Comparison of ENCODE assay signal across 21 cellular contexts in genomic region chr2:162241571-162241970, GRCh38. TPM values are rescaled to one million over a fixed set of nuclear protein-coding genes. Genes with fewer than 3 reads are reported as not detected.
DNase-seq lines count a peak whose midpoint lies in the region; ATAC-seq and TF ChIP-seq lines count a peak whose summit lies in the region.
"Had no signal": no experiment of that assay in that cellular context is flagged by ENCODE, and none has a peak within 500 bp of the region (broad histone marks: within the 10 kb centered on the region; RNA-seq: fewer than 3 reads in every experiment).

No MANE protein-coding gene starts in this region.

- H3K4me3 Mint-ChIP-seq in CD8-positive, alpha-beta T cell = no peak overlapping the region
- H3K4me3 Mint-ChIP-seq: activated CD8-positive, alpha-beta T cell treated with anti-CD3 and anti-CD28 coated beads for 36 hours; central memory CD8-positive, alpha-beta T cell; H9 had no signal

- 67 to 74% (median 69%) methylated on average over 1 of the region's 1 CpG for WGBS in psoas muscle, 3 donors
- WGBS in aorta, 2 donors = 34 to 44% methylated on average over 1 of the region's 1 CpG

- no peak for DNase-seq in AG09309 (ENCODE audit: low read depth)
- no peak for DNase-seq in astrocyte of the cerebellum (ENCODE audit: low read depth)
- no peak for DNase-seq in fibroblast of mammary gland (ENCODE audit: low read depth)
- DNase-seq in psoas muscle = no peak
- DNase-seq in aorta = no peak
- no peak for DNase-seq in CD8-positive, alpha-beta T cell
- no peak for DNase-seq in HUDEP-2 (lab: John Stamatoyannopoulos, UW; ENCODE audit: unreplicated experiment in 76 of 76)
- DNase-seq in NK-92 (lab: John Stamatoyannopoulos, UW; ENCODE audit: unreplicated experiment) = no peak
- DNase-seq: activated CD4-positive, CD25-positive, alpha-beta regulatory T cell; activated CD8-positive, alpha-beta T cell treated with anti-CD3 and anti-CD28 coated beads for 36 hours; activated effector memory CD4-positive, alpha-beta T cell treated with anti-CD3 and anti-CD28 coated beads, Interleukin-2, amount 50 U/mL, for 16 hours; activated T-cell treated with anti-CD3 and anti-CD28 coated beads for 4 hours; adrenal gland; H9; NCI-H1436 treated with DMSO at 0.1 percent for 48 hours; occipital lobe; stimulated activated CD4-positive, alpha-beta T cell treated with anti-CD3 and anti-CD28 coated beads, Interleukin-15, amount 100 ng/mL, for 24 hours had no signal

- TF ChIP-seq CTCF in AG09309 (IDR thresholded peaks at IDR 0.05; ENCODE audit: control insufficient read depth, insufficient read depth, low read depth, low read length, missing control alignments) = no peak
- no peak for TF ChIP-seq CTCF in astrocyte of the cerebellum (IDR thresholded peaks at IDR 0.05; ENCODE audit: low read depth, low read length, missing control alignments)
- TF ChIP-seq CTCF in fibroblast of mammary gland (conservative IDR thresholded peaks at IDR 0.05; ENCODE audit: control insufficient read depth, insufficient read depth, low read depth, low read length) = no peak
- no peak for TF ChIP-seq CTCF in psoas muscle (IDR thresholded peaks at IDR 0.05)
- TF ChIP-seq CTCF in CD8-positive, alpha-beta T cell (IDR thresholded peaks at IDR 0.05) = no peak

- H3K27ac Mint-ChIP-seq in CD8-positive, alpha-beta T cell = no peak overlapping the region
- H3K27ac Mint-ChIP-seq: activated CD8-positive, alpha-beta T cell treated with anti-CD3 and anti-CD28 coated beads for 36 hours; H9 had no signal

- H3K27me3 Mint-ChIP-seq in CD8-positive, alpha-beta T cell (ENCODE audit: low read depth) = peaks cover 22% of the 10 kb centered on the region

- no peaks in the 10 kb centered on the region for H3K36me3 Mint-ChIP-seq in CD8-positive, alpha-beta T cell

- H3K36me3 ChIP-seq in psoas muscle (ENCODE audit: insufficient read depth in 1 of 2, low read depth in 1 of 2) = no peaks in the 10 kb centered on the region
- H3K36me3 ChIP-seq in aorta (ENCODE audit: control insufficient read depth in 1 of 2, insufficient read depth in 2 of 2, low read length in 1 of 2) = no peaks in the 10 kb centered on the region
- H3K36me3 ChIP-seq in CD8-positive, alpha-beta T cell (ENCODE audit: insufficient read depth, low read length) = no peaks in the 10 kb centered on the region
- H3K36me3 ChIP-seq: adrenal gland, right atrium auricular region had no signal

- H3K27ac ChIP-seq in psoas muscle = no peak overlapping the region
- H3K27ac ChIP-seq in aorta (ENCODE audit: low read depth in 1 of 2, low read length in 2 of 2) = no peak overlapping the region
- H3K27ac ChIP-seq in CD8-positive, alpha-beta T cell (ENCODE audit: low read depth, low read length) = no peak overlapping the region
- H3K27ac ChIP-seq: A549, adrenal gland, right atrium auricular region had no signal

- intact Hi-C loops in psoas muscle (cut with DNase I) = no loop called here
- intact Hi-C loops in aorta (cut with DNase I) = no loop called here
- intact Hi-C loops in CD8-positive, alpha-beta T cell (cut with DNase I, micrococcal nuclease) = no loop called here

- in situ Hi-C loops in astrocyte of the cerebellum (cut with HindIII; ENCODE audit: low sequenced_read_pairs) = no loop called here

- POLR2A ChIA-PET in CD8-positive, alpha-beta T cell (lab: Charles Lee) = no interaction called here

- H3K4me3 ChIP-seq in AG09309 (ENCODE audit: control insufficient read depth, low read depth, low read length) (peak overlapping the region; percentile 54), astrocyte of the cerebellum (ENCODE audit: low read depth, low read length) (peak overlapping the region; percentile 58), fibroblast of mammary gland (ENCODE audit: control insufficient read depth, low read depth, low read length) (peak overlapping the region; percentile 79), psoas muscle (peak overlapping the region; percentile 40), aorta (ENCODE audit: low read length in 2 of 2) (no peak overlapping the region)
- H3K4me3 ChIP-seq in CD8-positive, alpha-beta T cell (ENCODE audit: low read depth, low read length) = no peak overlapping the region
- H3K4me3 ChIP-seq: A549, adrenal gland, K562 had no signal

- CTCF ChIA-PET in CD8-positive, alpha-beta T cell (lab: Charles Lee) = interaction anchor here (1.8 kb wide), 1 partner anchor 21 kb away, joined by 4 read pairs; no protein-coding TSS in a partner anchor

- ATAC-seq in psoas muscle = no peak
- no peak for ATAC-seq in aorta (ENCODE audit: low FRiP score)
- ATAC-seq in CD8-positive, alpha-beta T cell = no peak
- ATAC-seq: A549; activated CD8-positive, alpha-beta T cell treated with anti-CD3 and anti-CD28 coated beads for 36 hours; K562 had no signal

- no peaks in the 10 kb centered on the region for H3K27me3 ChIP-seq in psoas muscle (ENCODE audit: insufficient read depth in 3 of 3, low read length in 2 of 3)
- H3K27me3 ChIP-seq in aorta (ENCODE audit: control insufficient read depth in 1 of 2, insufficient read depth in 2 of 2, low read length in 1 of 2) = no peaks in the 10 kb centered on the region
- H3K27me3 ChIP-seq in CD8-positive, alpha-beta T cell (ENCODE audit: insufficient read depth, low read length) = no peaks in the 10 kb centered on the region
- H3K27me3 ChIP-seq: adrenal gland, right atrium auricular region had no signal

- H3K4me1 Mint-ChIP-seq in CD8-positive, alpha-beta T cell (ENCODE audit: low read depth) = no peaks in the 10 kb centered on the region
- H3K4me1 Mint-ChIP-seq: central memory CD8-positive, alpha-beta T cell had no signal

- H3K4me1 ChIP-seq in psoas muscle (peaks cover 5% of the 10 kb centered on the region), aorta (ENCODE audit: control insufficient read depth in 1 of 2, insufficient read depth in 2 of 2, low read length in 2 of 2) (peaks cover 2 to 7% of the 10 kb centered on the region in 2 donors)
- no peaks in the 10 kb centered on the region for H3K4me1 ChIP-seq in CD8-positive, alpha-beta T cell (ENCODE audit: insufficient read depth, low read length)

- H3K9me3 ChIP-seq in psoas muscle (no peaks in the 10 kb centered on the region), aorta (ENCODE audit: control insufficient read depth, low read length) (no peaks in the 10 kb centered on the region)
- H3K9me3 ChIP-seq in CD8-positive, alpha-beta T cell (ENCODE audit: low read length) = no peaks in the 10 kb centered on the region
- H3K9me3 ChIP-seq: A549, adrenal gland, right atrium auricular region had no signal

- H3K9me3 Mint-ChIP-seq in CD8-positive, alpha-beta T cell = no peaks in the 10 kb centered on the region
- H3K9me3 Mint-ChIP-seq: activated CD8-positive, alpha-beta T cell treated with anti-CD3 and anti-CD28 coated beads for 36 hours; central memory CD8-positive, alpha-beta T cell; H9 had no signal

RNA-seq across cellular contexts. Expression of gene FAP, which starts 1.7 kb away (rescaled TPM):
- total RNA-seq in psoas muscle = 1 to 10 TPM; 1.6 to 7.5 (median 3.2) TPM
- 1 to 10 TPM in 2 of 3 donors, under 1 TPM in 1; 0.96 to 1.6 (median 1.3) TPM for polyA plus RNA-seq in psoas muscle
- total RNA-seq in aorta = 10 to 100 TPM; 28.6 to 65.8 TPM
- 10 to 100 TPM; 19.2 to 23.5 TPM for polyA plus RNA-seq in aorta
- not detected for total RNA-seq in CD8-positive, alpha-beta T cell
- total RNA-seq: activated CD8-positive, alpha-beta T cell treated with anti-CD3 and anti-CD28 coated beads for 36 hours; H9; K562 had no signal
- polyA plus RNA-seq: K562 had no signal

Comparison
In these comparisons a context has a peak if more than half of its experiments do, and no peak if none do; other contexts are left out.
1. H3K4me3 ChIP-seq: peak in AG09309 (single experiment), astrocyte of the cerebellum (single experiment), fibroblast of mammary gland (single experiment) and psoas muscle (single experiment); none in aorta (0 of 2) and CD8-positive, alpha-beta T cell (single experiment).